9 cellular contexts compared by ENCODE assay signal in the genomic region with DNA sequence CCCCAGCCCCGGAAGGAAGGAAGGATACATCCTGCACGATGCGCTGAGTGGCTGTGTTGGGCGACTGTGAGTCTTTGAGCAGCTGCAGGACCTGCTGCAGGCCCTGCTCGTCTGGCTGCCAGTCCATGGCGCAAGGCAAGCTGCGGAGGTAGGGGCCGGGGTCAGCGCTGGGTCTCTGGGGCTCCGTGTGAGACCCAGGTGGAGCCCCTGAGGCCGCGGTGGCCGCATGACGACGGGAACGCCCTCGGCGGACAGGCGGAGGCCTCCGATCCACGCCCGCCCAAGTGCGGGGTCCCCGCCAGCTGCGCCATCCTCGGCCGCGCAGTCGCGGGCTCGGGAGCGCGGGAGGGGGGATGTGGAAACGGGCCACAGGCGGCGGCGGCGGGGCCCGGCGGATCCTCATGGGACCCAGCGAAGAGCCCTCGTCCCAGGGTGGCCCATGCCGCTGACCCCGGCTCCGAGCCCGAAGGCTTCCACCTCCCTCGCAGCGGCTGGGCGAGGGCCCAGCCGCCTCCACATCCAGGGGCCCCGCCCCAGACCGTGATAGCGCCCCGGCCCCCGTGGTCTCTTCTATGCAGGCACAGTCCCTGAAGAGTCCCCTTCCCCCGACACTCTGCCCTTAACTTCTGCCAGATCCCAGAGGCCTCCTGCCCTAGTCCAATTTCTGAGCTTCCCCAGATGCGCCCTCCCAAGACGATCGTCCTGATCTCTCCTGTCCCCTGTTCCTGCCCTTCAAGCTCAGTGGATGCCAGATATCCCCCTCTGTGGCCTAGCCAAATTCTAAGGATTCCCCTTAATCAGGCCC. TPM values are rescaled to one million over a fixed set of nuclear protein-coding genes. Genes with fewer than 3 reads are reported as not detected.
DNase-seq lines count a peak whose midpoint lies in the region; ATAC-seq, FAIRE-seq and TF ChIP-seq lines count a peak whose summit lies in the region.
"Had no signal": no experiment of that assay in that cellular context is flagged by ENCODE, and none has a peak within 500 bp of the region (broad histone marks: within the 10 kb centered on the region; RNA-seq: fewer than 3 reads in every experiment).

No MANE protein-coding gene starts in this region.

- H3K27ac ChIP-seq in SK-N-SH (ENCODE audit: low read depth in 2 of 2, low read length in 1 of 2) (peak overlapping the region; percentile 89), endothelial cell of umbilical vein (ENCODE audit: insufficient read depth, low read depth, low read length) (peak overlapping the region; percentile 57)

- H3K4me2 ChIP-seq in SK-N-SH = peak overlapping the region; percentile 99
- peak overlapping the region; percentile 81 for H3K4me2 ChIP-seq in endothelial cell of umbilical vein (ENCODE audit: insufficient read depth, low read length)

- DNase-seq in GM06990 (ENCODE audit: extremely low read depth, insufficient read length) (no peak), SK-N-SH (peak; percentile 62), endothelial cell of umbilical vein (ENCODE audit: low read depth, low spot score) (no peak), naive B cell (no peak), NCI-H2196 (lab: John Stamatoyannopoulos, UW; ENCODE audit: unreplicated experiment) (no peak), activated gamma-delta T cell treated with Interleukin-2 at 50 U/mL for 16 hours (no peak), NCI-H2171 (lab: John Stamatoyannopoulos, UW) (no peak)

- H3K4me1 Mint-ChIP-seq in naive B cell = peaks cover 32 to 54% (median 38%) of the 10 kb centered on the region in 3 donors

- H3K79me2 ChIP-seq in SK-N-SH (ENCODE audit: insufficient read depth) (peaks cover 74% of the 10 kb centered on the region), endothelial cell of umbilical vein (ENCODE audit: control insufficient read depth, insufficient read depth, low read length) (peaks cover 66% of the 10 kb centered on the region)

- no peak for FAIRE-seq in endothelial cell of umbilical vein (lab: Jason Lieb, UNC)

- intact Hi-C loops in endothelial cell of umbilical vein (cut with micrococcal nuclease) = loop anchor here (5.0 kb wide), 1 partner anchor 376 kb away; no protein-coding TSS in a partner anchor

- H3K9me3 ChIP-seq in SK-N-SH (no peaks in the 10 kb centered on the region), endothelial cell of umbilical vein (replicated peaks; ENCODE audit: control insufficient read depth, insufficient read depth, low read length) (no peaks in the 10 kb centered on the region)

- H3K27me3 ChIP-seq in GM06990 (replicated peaks; ENCODE audit: control insufficient read depth, insufficient read depth, low read length) = no peaks in the 10 kb centered on the region
- H3K27me3 ChIP-seq in SK-N-SH (ENCODE audit: insufficient read depth) = no peaks in the 10 kb centered on the region
- H3K27me3 ChIP-seq in endothelial cell of umbilical vein (ENCODE audit: control insufficient read depth in 2 of 2, insufficient read depth in 2 of 2, low read length in 2 of 2) = no peaks in the 10 kb centered on the region

- H3K4me1 ChIP-seq in SK-N-SH (ENCODE audit: control insufficient read depth in 1 of 2, insufficient read depth in 2 of 2, low read depth in 1 of 2, low read length in 1 of 2) = peaks cover 7 to 8% of the 10 kb centered on the region in 2 experiments; a peak in 3 of 4 replicates
- H3K4me1 ChIP-seq in endothelial cell of umbilical vein (ENCODE audit: control insufficient read depth, extremely low read depth, insufficient read depth, low read length) = peaks cover 10% of the 10 kb centered on the region

- WGBS in SK-N-SH (ENCODE audit: low lambda C conversion rate) = 6% methylated on average over 28 of the region's 59 CpGs

- no peak overlapping the region for H2AFZ ChIP-seq in SK-N-SH (ENCODE audit: low read depth)
- no peak overlapping the region for H2AFZ ChIP-seq in endothelial cell of umbilical vein (ENCODE audit: low read depth, low read length)

- H3K27me3 Mint-ChIP-seq in naive B cell = no peaks in the 10 kb centered on the region

- POLR2A ChIA-PET in SK-N-SH (lab: Yijun Ruan, JAX) (interaction anchor here (0.7 to 1.7 kb wide), 4 partner anchors 16 to 72 kb away, joined by 4 to 5 read pairs (median 4); a partner anchor contains a TSS), endothelial cell of umbilical vein (lab: Charles Lee) (interaction anchor here (0.6 to 3.2 kb wide), 3 partner anchors 13 to 71 kb away, joined by 5 to 14 read pairs (median 6); a partner anchor contains a TSS)

- no peaks in the 10 kb centered on the region for H3K9me2 ChIP-seq in SK-N-SH

- H3K27ac Mint-ChIP-seq in naive B cell = peak overlapping the region; percentile 57 to 95 (median 84)

- H3K9ac ChIP-seq in SK-N-SH = peak overlapping the region; percentile 95
- peak overlapping the region; percentile 78 for H3K9ac ChIP-seq in endothelial cell of umbilical vein (replicated peaks; ENCODE audit: extremely low read depth, insufficient read depth, low read length)

- no peak for TF ChIP-seq CTCF in GM06990 (IDR thresholded peaks at IDR 0.05; ENCODE audit: insufficient read depth, low read length, poor library complexity, severe bottlenecking)
- no peak for TF ChIP-seq CTCF in SK-N-SH (IDR thresholded peaks at IDR 0.05)
- TF ChIP-seq CTCF in endothelial cell of umbilical vein (IDR thresholded peaks at IDR 0.05; ENCODE audit: extremely low read depth in 1 of 2, insufficient read depth in 1 of 2, low read depth in 1 of 2, low read length in 2 of 2) = no peak

- CTCF ChIA-PET in SK-N-SH (lab: Yijun Ruan, JAX) (interaction anchor here (0.6 to 3.8 kb wide), 7 partner anchors 12 to 244 kb away, joined by 3 to 25 read pairs (median 8); a partner anchor contains a TSS), endothelial cell of umbilical vein (lab: Charles Lee) (interaction anchor here (0.9 to 4.5 kb wide), 9 partner anchors 10 to 127 kb away, joined by 3 to 38 read pairs (median 5); no protein-coding TSS in a partner anchor)

- no peaks in the 10 kb centered on the region for H4K20me1 ChIP-seq in SK-N-SH (ENCODE audit: insufficient read depth)
- no peaks in the 10 kb centered on the region for H4K20me1 ChIP-seq in endothelial cell of umbilical vein (replicated peaks; ENCODE audit: control insufficient read depth, extremely low read depth, insufficient read depth, low read length)

- H3K36me3 Mint-ChIP-seq in naive B cell = no peaks in the 10 kb centered on the region

- peaks cover 8% of the 10 kb centered on the region for H3F3A ChIP-seq in SK-N-SH (replicated peaks; ENCODE audit: insufficient read depth)

- H3K4me3 ChIP-seq in GM06990 (replicated peaks; ENCODE audit: low read depth, low read length) (peak overlapping the region; percentile 90), SK-N-SH (ENCODE audit: low read depth in 2 of 2, low read length in 1 of 2) (peak overlapping the region; percentile 63 to 85), endothelial cell of umbilical vein (replicated peaks in 1 of 3; ENCODE audit: insufficient read depth in 1 of 3, low read depth in 1 of 3, low read length in 3 of 3) (peak overlapping the region; percentile 62 to 90 (median 88))

- peaks cover 5% of the 10 kb centered on the region for H3K36me3 ChIP-seq in GM06990 (ENCODE audit: control insufficient read depth, insufficient read depth, low read length)
- peaks cover 14 to 20% of the 10 kb centered on the region in 2 experiments for H3K36me3 ChIP-seq in SK-N-SH (replicated peaks in 1 of 2; ENCODE audit: control insufficient read depth in 1 of 2, insufficient read depth in 2 of 2, low read length in 1 of 2)
- peaks cover 5 to 12% of the 10 kb centered on the region in 2 experiments for H3K36me3 ChIP-seq in endothelial cell of umbilical vein (ENCODE audit: control insufficient read depth in 2 of 2, extremely low read depth in 1 of 2, insufficient read depth in 2 of 2, low read length in 2 of 2)

- ATAC-seq in naive B cell (ENCODE audit: low read depth in 2 of 2) (no peak), GM18858 (IDR thresholded peaks at IDR 0.05; ENCODE audit: unreplicated experiment) (no peak)

- BruUV-seq in endothelial cell of umbilical vein (replicated peaks; lab: Mats Ljungman, UMichigan) = no TSS peak

- peak; percentile 38 for TF ChIP-seq POLR2A in endothelial cell of umbilical vein (IDR thresholded peaks at IDR 0.05; ENCODE audit: low read depth, low read length)

- no peak for TF ChIP-seq EP300 in SK-N-SH (IDR thresholded peaks at IDR 0.05; ENCODE audit: borderline replicate concordance in 1 of 2, low read depth in 1 of 2, low read length in 1 of 2)

- no peaks in the 10 kb centered on the region for H3K9me1 ChIP-seq in endothelial cell of umbilical vein (replicated peaks; ENCODE audit: control insufficient read depth, extremely low read depth, insufficient read depth, low read length)

- TF ChIP-seq RAD21 in SK-N-SH (IDR thresholded peaks at IDR 0.05; ENCODE audit: low read length) = no peak

- peak overlapping the region; percentile 85 to 96 (median 92) for H3K4me3 Mint-ChIP-seq in naive B cell

- dilution Hi-C loops in endothelial cell of umbilical vein (cut with MboI; ENCODE audit: extremely low pct_ligation_motif_present, low sequenced_read_pairs) = no loop called here

- H3K9me3 Mint-ChIP-seq in naive B cell = no peaks in the 10 kb centered on the region

RNA-seq across cellular contexts. Expression of a gene that starts 2.7 kb away (rescaled TPM):
- polyA plus RNA-seq in SK-N-SH (2012; rRNA removed) = 82.4 and 112 TPM in 2 replicates
- polyA plus RNA-seq in SK-N-SH (2012; cell fraction: cytosol; rRNA removed) = 27.4 and 45.1 TPM in 2 replicates
- polyA plus RNA-seq in SK-N-SH (2012; cell fraction: nucleus; rRNA removed) = 370 and 507 TPM in 2 replicates
- 84.6 and 94.5 TPM in 2 replicates for total RNA-seq in endothelial cell of umbilical vein
- polyA plus RNA-seq in endothelial cell of umbilical vein = 98.8 and 104 TPM in 2 replicates
- 55.5 and 63.9 TPM in 2 replicates for polyA plus RNA-seq in endothelial cell of umbilical vein (2011; cell fraction: cytosol; rRNA removed)
- 406 TPM in 2 replicates for polyA plus RNA-seq in endothelial cell of umbilical vein (2011; cell fraction: nucleus; rRNA removed)
- polyA plus RNA-seq in endothelial cell of umbilical vein (2012) = 46.3 and 67.8 TPM in 2 replicates
- 157 and 176 TPM in 2 replicates for polyA minus RNA-seq in endothelial cell of umbilical vein
- 76.4 TPM for polyA minus RNA-seq in endothelial cell of umbilical vein (2011; cell fraction: cytosol; rRNA and poly(A)+ RNA removed)
- polyA minus RNA-seq in endothelial cell of umbilical vein (2011; cell fraction: nucleus; rRNA and poly(A)+ RNA removed) = 155 and 156 TPM in 2 replicates
- 1 to 10 TPM in 5 of 6 donors, not detected in 1; 1.7 to 3.5 (median 2.7) TPM for polyA plus RNA-seq in naive B cell (ENCODE audit: low read depth in 6 of 6)

RNA-seq across cellular contexts. Expression of a gene that starts 13.4 kb away (rescaled TPM):
- polyA plus RNA-seq in SK-N-SH (2012; rRNA removed) (294 and 466 TPM in 2 replicates), endothelial cell of umbilical vein (240 and 263 TPM in 2 replicates), naive B cell (ENCODE audit: low read depth in 6 of 6) (100 to 1,000 TPM; 207 to 269 (median 230) TPM)
- polyA plus RNA-seq in SK-N-SH (2012; cell fraction: cytosol; rRNA removed) = 332 and 379 TPM in 2 replicates
- 273 and 386 TPM in 2 replicates for polyA plus RNA-seq in SK-N-SH (2012; cell fraction: nucleus; rRNA removed)
- total RNA-seq in endothelial cell of umbilical vein = 208 and 213 TPM in 2 replicates
- polyA plus RNA-seq in endothelial cell of umbilical vein (2011; cell fraction: cytosol; rRNA removed) = 229 and 274 TPM in 2 replicates
- 139 and 163 TPM in 2 replicates for polyA plus RNA-seq in endothelial cell of umbilical vein (2011; cell fraction: nucleus; rRNA removed)
- 252 and 266 TPM in 2 replicates for polyA plus RNA-seq in endothelial cell of umbilical vein (2012)
- polyA minus RNA-seq in endothelial cell of umbilical vein = 64.0 and 65.3 TPM in 2 replicates
- polyA minus RNA-seq in endothelial cell of umbilical vein (2011; cell fraction: cytosol; rRNA and poly(A)+ RNA removed) = 65.3 TPM
- 22.7 and 27.4 TPM in 2 replicates for polyA minus RNA-seq in endothelial cell of umbilical vein (2011; cell fraction: nucleus; rRNA and poly(A)+ RNA removed)

RNA-seq across cellular contexts. Expression of a gene that starts 16.2 kb away (rescaled TPM):
- polyA plus RNA-seq in SK-N-SH (2012; rRNA removed) (250 and 264 TPM in 2 replicates), endothelial cell of umbilical vein (197 and 217 TPM in 2 replicates), naive B cell (ENCODE audit: low read depth in 6 of 6) (100 to 1,000 TPM in 1 of 6 donors, 10 to 100 TPM in 5; 46.3 to 105 (median 53.5) TPM)
- polyA plus RNA-seq in SK-N-SH (2012; cell fraction: cytosol; rRNA removed) = 152 and 185 TPM in 2 replicates
- polyA plus RNA-seq in SK-N-SH (2012; cell fraction: nucleus; rRNA removed) = 160 and 186 TPM in 2 replicates
- total RNA-seq in endothelial cell of umbilical vein = 74.8 and 77.0 TPM in 2 replicates
- polyA plus RNA-seq in endothelial cell of umbilical vein (2011; cell fraction: cytosol; rRNA removed) = 198 and 202 TPM in 2 replicates
- 117 and 122 TPM in 2 replicates for polyA plus RNA-seq in endothelial cell of umbilical vein (2011; cell fraction: nucleus; rRNA removed)
- polyA plus RNA-seq in endothelial cell of umbilical vein (2012) = 120 and 122 TPM in 2 replicates
- polyA minus RNA-seq in endothelial cell of umbilical vein = 102 and 109 TPM in 2 replicates
- polyA minus RNA-seq in endothelial cell of umbilical vein (2011; cell fraction: cytosol; rRNA and poly(A)+ RNA removed) = 62.0 TPM
- 15.6 and 27.7 TPM in 2 replicates for polyA minus RNA-seq in endothelial cell of umbilical vein (2011; cell fraction: nucleus; rRNA and poly(A)+ RNA removed)

RNA-seq across cellular contexts. Expression of a gene that starts 24.6 kb away (rescaled TPM):
- polyA plus RNA-seq in SK-N-SH (2012; rRNA removed) = 25.9 and 26.6 TPM in 2 replicates
- polyA plus RNA-seq in SK-N-SH (2012; cell fraction: cytosol; rRNA removed) = 9.6 and 15.9 TPM in 2 replicates
- 39.1 and 46.7 TPM in 2 replicates for polyA plus RNA-seq in SK-N-SH (2012; cell fraction: nucleus; rRNA removed)
- 11.6 and 12.4 TPM in 2 replicates for total RNA-seq in endothelial cell of umbilical vein
- 19.3 and 26.4 TPM in 2 replicates for polyA plus RNA-seq in endothelial cell of umbilical vein
- 12.6 and 16.6 TPM in 2 replicates for polyA plus RNA-seq in endothelial cell of umbilical vein (2011; cell fraction: cytosol; rRNA removed)
- 14.8 and 16.9 TPM in 2 replicates for polyA plus RNA-seq in endothelial cell of umbilical vein (2011; cell fraction: nucleus; rRNA removed)
- polyA plus RNA-seq in endothelial cell of umbilical vein (2012) = 7.5 and 10.9 TPM in 2 replicates
- polyA minus RNA-seq in endothelial cell of umbilical vein = 5.9 and 8.0 TPM in 2 replicates
- 6.1 TPM for polyA minus RNA-seq in endothelial cell of umbilical vein (2011; cell fraction: cytosol; rRNA and poly(A)+ RNA removed)
- polyA minus RNA-seq in endothelial cell of umbilical vein (2011; cell fraction: nucleus; rRNA and poly(A)+ RNA removed) = 4.2 and 6.6 TPM in 2 replicates
- 1 to 10 TPM; 2.0 to 5.8 (median 4.9) TPM for polyA plus RNA-seq in naive B cell (ENCODE audit: low read depth in 6 of 6)

RNA-seq across cellular contexts. Expression of a gene that starts 30.5 kb away (rescaled TPM):
- not detected in 2 replicates for polyA plus RNA-seq in SK-N-SH (2012; rRNA removed)
- polyA plus RNA-seq in SK-N-SH (2012; cell fraction: cytosol; rRNA removed) = not detected in 2 replicates
- 0.04 and 0.08 TPM in 2 replicates for polyA plus RNA-seq in SK-N-SH (2012; cell fraction: nucleus; rRNA removed)
- not detected in 2 replicates for total RNA-seq in endothelial cell of umbilical vein
- not detected in 2 replicates for polyA plus RNA-seq in endothelial cell of umbilical vein
- not detected in 2 replicates for polyA plus RNA-seq in endothelial cell of umbilical vein (2011; cell fraction: cytosol; rRNA removed)
- not detected in 2 replicates for polyA plus RNA-seq in endothelial cell of umbilical vein (2011; cell fraction: nucleus; rRNA removed)
- polyA plus RNA-seq in endothelial cell of umbilical vein (2012) = 0.11 TPM in 1 of 2 replicates, not detected in the other
- not detected in 2 replicates for polyA minus RNA-seq in endothelial cell of umbilical vein
- polyA minus RNA-seq in endothelial cell of umbilical vein (2011; cell fraction: cytosol; rRNA and poly(A)+ RNA removed) = not detected
- polyA minus RNA-seq in endothelial cell of umbilical vein (2011; cell fraction: nucleus; rRNA and poly(A)+ RNA removed) = not detected in 2 replicates
- under 1 TPM in 1 of 6 donors, not detected in 5; 0.23 TPM for polyA plus RNA-seq in naive B cell (ENCODE audit: low read depth in 6 of 6)
- total RNA-seq: RPMI7951 had no signal

Comparison
In these comparisons a context has a peak if more than half of its experiments do, and no peak if none do; other contexts are left out.
1. RNA of a gene that starts 2.7 kb away (polyA plus RNA-seq): 46.3 to 406 TPM in endothelial cell of umbilical vein and 27.4 to 507 TPM in SK-N-SH; 1.7 to 3.5 TPM in naive B cell; every median in the first group is over 4 times any median in the second.
2. Peak in every context shown above with its lines, with median percentiles within 50 percentile points of each other: H3K4me3 ChIP-seq.